Comparison of ENCODE assay signal across 16 cellular contexts in genomic region chr10:33234779-33235178, GRCh38.
DNase-seq lines count a peak whose midpoint lies in the region; ATAC-seq, FAIRE-seq and TF ChIP-seq lines count a peak whose summit lies in the region.
"Had no signal": no experiment of that assay in that cellular context is flagged by ENCODE, and none has a peak within 500 bp of the region (broad histone marks: within the 10 kb centered on the region; RNA-seq: fewer than 3 reads in every experiment).

No MANE protein-coding gene starts in this region.

- TF ChIP-seq CTCF in HEK293 (tag by site-specific recombination; IDR thresholded peaks at IDR 0.05) (no peak), choroid plexus epithelial cell (conservative IDR thresholded peaks at IDR 0.05; ENCODE audit: low read depth, low read length) (no peak)
- no peak for TF ChIP-seq CTCF in CD4-positive, alpha-beta T cell (IDR thresholded peaks at IDR 0.05)

- WGBS in right cardiac atrium = 19% methylated on average over 1 of the region's 1 CpG

- no peaks in the 10 kb centered on the region; the same call in 1 of the 2 replicates for H3K4me1 ChIP-seq in HEK293 (ENCODE audit: control insufficient read depth, insufficient read depth, low read length)
- peaks cover 15% of the 10 kb centered on the region for H3K4me1 ChIP-seq in right cardiac atrium (ENCODE audit: control insufficient read depth, insufficient read depth, low read length)
- peaks cover 0 to 15% (median 4%) of the 10 kb centered on the region in 3 donors for H3K4me1 ChIP-seq in skeletal muscle tissue (ENCODE audit: control insufficient read depth in 3 of 3, insufficient read depth in 3 of 3, low read length in 3 of 3)

- no peaks in the 10 kb centered on the region for H3K36me3 Mint-ChIP-seq in CD4-positive, alpha-beta T cell (ENCODE audit: low read depth)
- H3K36me3 Mint-ChIP-seq: activated naive CD4-positive, alpha-beta T cell treated with anti-CD3 and anti-CD28 coated beads, Interleukin-2, amount 10 ng/mL, durations not matched to agents 7 days and 5 days; naive B cell had no signal

- H3K4me3 Mint-ChIP-seq in CD4-positive, alpha-beta T cell = no peak overlapping the region
- H3K4me3 Mint-ChIP-seq: activated naive CD4-positive, alpha-beta T cell treated with anti-CD3 and anti-CD28 coated beads, Interleukin-2, amount 10 ng/mL, durations not matched to agents 7 days and 5 days; naive B cell; T-helper 1 cell treated with Interleukin-12 subunit alpha and Interleukin-12 subunit beta and Interleukin-4 antibody, amounts not matched to agents 30 μg/mL and 1 μg/mL, for 36 hours had no signal

- FAIRE-seq in RCC 7860 (lab: Jason Lieb, UNC) = no peak

- POLR2A ChIA-PET in HEK293 (lab: Yijun Ruan, JAX) = no interaction called here
- POLR2A ChIA-PET in CD4-positive, alpha-beta T cell (lab: Charles Lee) = no interaction called here

- no peak overlapping the region for H3K27ac Mint-ChIP-seq in CD4-positive, alpha-beta T cell
- H3K27ac Mint-ChIP-seq: activated naive CD4-positive, alpha-beta T cell treated with anti-CD3 and anti-CD28 coated beads, Interleukin-2, amount 10 ng/mL, durations not matched to agents 7 days and 5 days; naive B cell; T-helper 1 cell treated with Interleukin-12 subunit alpha and Interleukin-12 subunit beta and Interleukin-4 antibody, amounts not matched to agents 30 μg/mL and 1 μg/mL, for 36 hours had no signal

- no peaks in the 10 kb centered on the region for H3K9me3 ChIP-seq in HEK293 (ENCODE audit: control insufficient read depth, insufficient read depth, low read depth, low read length)
- H3K9me3 ChIP-seq in right cardiac atrium (ENCODE audit: control insufficient read depth, low read length) = no peaks in the 10 kb centered on the region
- H3K9me3 ChIP-seq in skeletal muscle tissue (ENCODE audit: control insufficient read depth in 3 of 3, low read length in 3 of 3) = no peaks in the 10 kb centered on the region
- no peaks in the 10 kb centered on the region for H3K9me3 ChIP-seq in CD4-positive, alpha-beta T cell (ENCODE audit: control insufficient read depth, low read length)

- no peak overlapping the region for H3K9ac ChIP-seq in skeletal muscle tissue (ENCODE audit: low read depth in 1 of 3, low read length in 3 of 3)

- H3K36me3 ChIP-seq in HEK293 (ENCODE audit: control insufficient read depth in 2 of 2, insufficient read depth in 1 of 2, low read length in 2 of 2) = peaks cover 0 to 8% of the 10 kb centered on the region in 2 experiments; a peak in 2 of 3 replicates
- H3K36me3 ChIP-seq in skeletal muscle tissue (ENCODE audit: control insufficient read depth in 3 of 3, insufficient read depth in 3 of 3, low read length in 3 of 3) = peaks cover 2 to 8% (median 3%) of the 10 kb centered on the region in 3 donors

- H3K27ac ChIP-seq in HEK293 (ENCODE audit: extremely low read depth, low read depth, low read length) (no peak overlapping the region), right cardiac atrium (ENCODE audit: low read length) (peak overlapping the region; percentile 72), skeletal muscle tissue (ENCODE audit: low read depth, low read length) (peak overlapping the region; percentile 17)
- no peak overlapping the region for H3K27ac ChIP-seq in CD4-positive, alpha-beta T cell (ENCODE audit: low read depth, low read length)

- no peaks in the 10 kb centered on the region for H3K27me3 ChIP-seq in right cardiac atrium (ENCODE audit: control insufficient read depth, insufficient read depth)
- H3K27me3 ChIP-seq in skeletal muscle tissue (ENCODE audit: control insufficient read depth in 3 of 3, insufficient read depth in 3 of 3, low read length in 3 of 3) = no peaks in the 10 kb centered on the region
- peaks cover 3% of the 10 kb centered on the region for H3K27me3 ChIP-seq in CD4-positive, alpha-beta T cell (ENCODE audit: control insufficient read depth, insufficient read depth, low read length)

- DNase-seq in choroid plexus epithelial cell (ENCODE audit: low read depth) (peak; percentile 42), right cardiac atrium (peak; percentile 54 to 79 (median 67)), RCC 7860 (ENCODE audit: low spot score) (no peak), HuH-7.5 (ENCODE audit: low spot score) (no peak)
- no peak for DNase-seq in CD4-positive, alpha-beta T cell
- DNase-seq: activated CD4-positive, CD25-positive, alpha-beta regulatory T cell treated with anti-CD3 and anti-CD28 coated beads, Interleukin-2, amount 50 U/mL, for 72 hours; activated CD8-positive, alpha-beta memory T cell treated with anti-CD3 and anti-CD28 coated beads, Interleukin-2, amount 50 U/mL, for 48 hours; activated naive CD4-positive, alpha-beta T cell treated with anti-CD3 and anti-CD28 coated beads, Interleukin-2, amount 10 ng/mL, durations not matched to agents 7 days and 5 days; central memory CD4-positive, alpha-beta T cell; DMS 273 treated with DMSO at 0.1 percent for 48 hours; naive B cell; NCI-H1930 had no signal

- H3K27me3 Mint-ChIP-seq in CD4-positive, alpha-beta T cell = no peaks in the 10 kb centered on the region
- H3K27me3 Mint-ChIP-seq: activated naive CD4-positive, alpha-beta T cell treated with anti-CD3 and anti-CD28 coated beads, Interleukin-2, amount 10 ng/mL, durations not matched to agents 7 days and 5 days had no signal

- intact Hi-C loops in right cardiac atrium (cut with DNase I) = no loop called here
- intact Hi-C loops in CD4-positive, alpha-beta T cell (cut with DNase I, micrococcal nuclease) = no loop called here

- H3K9me3 Mint-ChIP-seq in CD4-positive, alpha-beta T cell = no peaks in the 10 kb centered on the region
- H3K9me3 Mint-ChIP-seq: activated naive CD4-positive, alpha-beta T cell treated with anti-CD3 and anti-CD28 coated beads, Interleukin-2, amount 10 ng/mL, durations not matched to agents 7 days and 5 days; naive B cell; T-helper 1 cell treated with Interleukin-12 subunit alpha and Interleukin-12 subunit beta and Interleukin-4 antibody, amounts not matched to agents 30 μg/mL and 1 μg/mL, for 36 hours had no signal

- no peaks in the 10 kb centered on the region for H3K4me1 Mint-ChIP-seq in CD4-positive, alpha-beta T cell (ENCODE audit: low read depth)
- H3K4me1 Mint-ChIP-seq: activated naive CD4-positive, alpha-beta T cell treated with anti-CD3 and anti-CD28 coated beads, Interleukin-2, amount 10 ng/mL, durations not matched to agents 7 days and 5 days; naive B cell had no signal

- ATAC-seq in right cardiac atrium = peak; percentile 85 to 86
- no peak for ATAC-seq in CD4-positive, alpha-beta T cell (ENCODE audit: poor library complexity)
- no peak for ATAC-seq in GM21515 (IDR thresholded peaks at IDR 0.05; ENCODE audit: unreplicated experiment)

- no peak overlapping the region for H3K4me3 ChIP-seq in HEK293 (ENCODE audit: low read depth, low read length)
- H3K4me3 ChIP-seq in choroid plexus epithelial cell (ENCODE audit: low read depth, low read length) = no peak overlapping the region
- H3K4me3 ChIP-seq in right cardiac atrium (ENCODE audit: low read length) = no peak overlapping the region
- H3K4me3 ChIP-seq in skeletal muscle tissue (ENCODE audit: low read length in 3 of 3) = no peak overlapping the region

- CTCF ChIA-PET in HEK293 (lab: Yijun Ruan, JAX) = no interaction called here
- CTCF ChIA-PET in CD4-positive, alpha-beta T cell (lab: Charles Lee) = no interaction called here

TF ChIP-seq in HEK293, 187 proteins besides CTCF, POLR2A, EP300 and RAD21:
- TF ChIP-seq KLF8 (tag by site-specific recombination; IDR thresholded peaks at IDR 0.05) (no peak), ZNF433 (tag by site-specific recombination; IDR thresholded peaks at IDR 0.05; ENCODE audit: low read depth) (no peak), ZNF664 (tag by site-specific recombination; IDR thresholded peaks at IDR 0.05) (no peak), ZNF221 (tag by site-specific recombination; IDR thresholded peaks at IDR 0.05; ENCODE audit: borderline replicate concordance) (no peak), FEZF1 (tag by site-specific recombination; IDR thresholded peaks at IDR 0.05) (peak; percentile 40; the same call in 1 of the 2 replicates), MYNN (tag by site-specific recombination; IDR thresholded peaks at IDR 0.05; ENCODE audit: borderline replicate concordance) (no peak), ZNF223 (tag by site-specific recombination; IDR thresholded peaks at IDR 0.05) (no peak)

Comparison
In these comparisons a context has a peak if more than half of its experiments do, and no peak if none do; other contexts are left out.
1. H3K27ac ChIP-seq: peak in right cardiac atrium (single experiment) and skeletal muscle tissue (single experiment); none in HEK293 (single experiment) and CD4-positive, alpha-beta T cell (single experiment).
2. DNase-seq: peak in choroid plexus epithelial cell (single experiment) and right cardiac atrium (3 of 3); none in CD4-positive, alpha-beta T cell (0 of 10), RCC 7860 (single experiment) and HuH-7.5 (single experiment).
3. ATAC-seq: peak in right cardiac atrium (2 of 2); none in CD4-positive, alpha-beta T cell (single experiment) and GM21515 (single experiment).